10 cellular contexts compared by ENCODE assay signal in the genomic region with DNA sequence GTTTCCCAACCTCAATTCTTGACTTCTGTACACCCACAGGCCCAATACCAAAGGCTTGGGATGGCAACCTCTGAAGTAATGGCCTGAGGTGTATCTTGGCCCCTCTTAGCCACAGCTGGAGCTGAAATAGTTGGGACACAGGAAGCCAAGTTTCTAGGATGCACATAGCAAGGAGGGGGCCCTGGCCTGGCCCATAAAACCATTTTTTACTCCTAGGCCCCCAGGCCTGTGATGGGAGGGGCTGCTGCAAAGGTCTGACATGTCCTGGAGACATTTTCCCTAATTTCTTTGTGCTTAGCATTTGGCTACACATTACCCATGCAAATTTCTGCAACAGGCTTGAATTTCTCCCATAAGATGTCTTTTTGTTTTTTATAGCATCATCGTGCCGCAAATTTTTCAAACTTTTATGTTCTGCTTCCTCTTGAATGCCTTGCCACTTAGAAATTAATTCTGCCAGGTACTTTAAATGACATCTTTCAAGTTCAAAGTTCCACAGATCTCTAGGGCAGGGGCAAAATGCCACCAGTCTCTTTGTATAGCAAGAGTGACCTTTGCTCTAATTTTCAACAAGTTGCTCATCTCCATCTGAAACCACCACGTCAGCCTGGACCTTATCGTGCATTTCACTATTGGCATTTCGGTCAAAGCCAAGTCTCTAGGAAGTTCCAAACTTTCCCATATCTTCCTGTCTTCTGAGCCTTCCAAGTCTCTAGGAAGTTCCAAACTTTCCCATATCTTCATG.
"Had no signal": no experiment of that assay in that cellular context is flagged by ENCODE, and none has a peak within 500 bp of the region (broad histone marks: within the 10 kb centered on the region; RNA-seq: fewer than 3 reads in every experiment).

No MANE protein-coding gene starts in this region.

- H3K4me2 ChIP-seq: GM23338, KMS-11 had no signal

- H3K9ac ChIP-seq: KMS-11 had no signal

- DNase-seq: H9, HCEC 1CT, HFFc6, IMR-90, KBM-7 had no signal

- H3K27ac ChIP-seq: HL-60, KMS-11 had no signal

- H3K4me3 ChIP-seq: GM23338 had no signal

- H2AFZ ChIP-seq: GM23338 had no signal

- ATAC-seq: GM23338 had no signal

- FAIRE-seq: H1, H54 had no signal
